In the genomic region with DNA sequence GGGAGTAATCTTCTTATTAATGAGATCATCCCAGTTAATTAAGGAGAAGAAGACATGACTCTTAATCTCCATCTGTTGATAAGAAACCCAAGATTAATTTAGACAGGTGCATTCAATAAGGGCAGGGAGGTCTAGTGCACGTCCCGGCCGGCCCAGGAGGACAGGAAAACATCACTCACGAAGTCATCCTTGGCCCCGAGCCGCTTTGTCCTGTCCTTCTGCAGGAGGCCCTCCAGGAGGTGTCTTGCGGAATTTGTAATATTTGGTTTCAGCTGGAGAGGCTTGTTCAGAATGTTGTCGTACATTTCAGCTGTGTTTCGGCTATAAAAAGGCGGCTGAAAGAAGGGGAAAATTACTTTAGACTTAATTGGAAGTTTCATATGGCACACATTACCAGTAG, we compare ENCODE assay signal across 10 cellular contexts.
A peak's percentile ranks its signal among the peaks of the same experiment; 100 is the strongest.
DNase-seq lines count a peak whose midpoint lies in the region; ATAC-seq and TF ChIP-seq lines count a peak whose summit lies in the region.
"Had no signal": no experiment of that assay in that cellular context is flagged by ENCODE, and none has a peak within 500 bp of the region (broad histone marks: within the 10 kb centered on the region; RNA-seq: fewer than 3 reads in every experiment).

No MANE protein-coding gene starts in this region.

- peaks cover 51% of the 10 kb centered on the region for H3K36me3 ChIP-seq in right atrium auricular region
- peaks cover 64% of the 10 kb centered on the region for H3K36me3 ChIP-seq in lower lobe of right lung
- no peaks in the 10 kb centered on the region for H3K36me3 ChIP-seq in uterus
- H3K36me3 ChIP-seq: SJCRH30 had no signal

- no peak for TF ChIP-seq POLR2A in uterus (IDR thresholded peaks at IDR 0.05)

- H3K4me1 ChIP-seq in right atrium auricular region (peaks cover 0 to 16% of the 10 kb centered on the region in 2 donors), lower lobe of right lung (peaks cover 41% of the 10 kb centered on the region), uterus (no peaks in the 10 kb centered on the region)
- H3K4me1 ChIP-seq: SJCRH30 had no signal

- TF ChIP-seq CTCF in right atrium auricular region (IDR thresholded peaks at IDR 0.05) (no peak), MCF 10A (IDR thresholded peaks at IDR 0.05; ENCODE audit: unreplicated experiment) (peak; percentile 19), lower lobe of right lung (IDR thresholded peaks at IDR 0.05) (no peak), uterus (IDR thresholded peaks at IDR 0.05) (no peak)

- peak overlapping the region in 1 of 2 donors; percentile 55 for H3K27ac ChIP-seq in right atrium auricular region
- H3K27ac ChIP-seq in lower lobe of right lung = peak overlapping the region; percentile 99
- peak overlapping the region; percentile 33 to 39 for H3K27ac ChIP-seq in uterus
- H3K27ac ChIP-seq: SJCRH30 had no signal

- H3K27me3 Mint-ChIP-seq in MCF 10A (ENCODE audit: insufficient read depth, unreplicated experiment) = no peaks in the 10 kb centered on the region

- POLR2A ChIA-PET in MCF 10A (lab: Yijun Ruan, JAX) = interaction anchor here (0.7 to 3.8 kb wide), 12 partner anchors 9 to 739 kb away, joined by 3 to 28 read pairs (median 6); no protein-coding TSS in a partner anchor

- H3K4me3 ChIP-seq in right atrium auricular region (peak overlapping the region; percentile 16 to 76), lower lobe of right lung (peak overlapping the region; percentile 67), uterus (peak overlapping the region in 1 of 2 donors; percentile 19)
- H3K4me3 ChIP-seq: K562, SJCRH30 had no signal

- intact Hi-C loops in left cardiac atrium (cut with DNase I) (loop anchor here (5.0 kb wide), 3 partner anchors 656 to 771 kb away; no protein-coding TSS in a partner anchor), MCF 10A (cut with micrococcal nuclease) (loop anchor here (5.0 kb wide), 1 partner anchor 771 kb away; no protein-coding TSS in a partner anchor), lower lobe of right lung (cut with DNase I) (loop anchor here (5.0 kb wide), 2 partner anchors 471 to 651 kb away; no protein-coding TSS in a partner anchor), uterus (cut with DNase I; ENCODE audit: low total_unique reads) (loop anchor here (10.0 kb wide), 3 partner anchors 464 to 774 kb away; no protein-coding TSS in a partner anchor)

- H3K36me3 Mint-ChIP-seq in MCF 10A (ENCODE audit: insufficient read depth, unreplicated experiment) = peaks cover 78% of the 10 kb centered on the region

- DNase-seq in right atrium auricular region (ENCODE audit: low spot score) (no peak), left cardiac atrium (no peak), MCF 10A (ENCODE audit: unreplicated experiment) (no peak), lower lobe of right lung (no peak), uterus (no peak), hippocampal formation (lab: John Stamatoyannopoulos, UW) (no peak)
- no peak for DNase-seq in activated CD4-positive, alpha-beta T cell treated with anti-CD3 and anti-CD28 coated beads for 4 hours
- DNase-seq: SJCRH30 had no signal

- H3K9me3 ChIP-seq in right atrium auricular region (no peaks in the 10 kb centered on the region), lower lobe of right lung (no peaks in the 10 kb centered on the region), uterus (no peaks in the 10 kb centered on the region)
- H3K9me3 ChIP-seq: SJCRH30 had no signal

- BruUV-seq in MCF 10A (replicated peaks; lab: Mats Ljungman, UMichigan) = no TSS peak

- CTCF ChIA-PET in MCF 10A (lab: Yijun Ruan, JAX) = interaction anchor here (0.6 to 3.1 kb wide), 12 partner anchors 10 to 712 kb away, joined by 3 to 28 read pairs (median 4); no protein-coding TSS in a partner anchor

- peak overlapping the region; percentile 95 for H3K4me3 Mint-ChIP-seq in MCF 10A (ENCODE audit: unreplicated experiment)

- H3K27me3 ChIP-seq in right atrium auricular region = no peaks in the 10 kb centered on the region
- no peaks in the 10 kb centered on the region for H3K27me3 ChIP-seq in lower lobe of right lung (ENCODE audit: low read depth)
- no peaks in the 10 kb centered on the region for H3K27me3 ChIP-seq in uterus
- H3K27me3 ChIP-seq: SJCRH30 had no signal

- peaks cover 26% of the 10 kb centered on the region for H3K4me1 Mint-ChIP-seq in MCF 10A (ENCODE audit: insufficient read depth, unreplicated experiment)

- H3K27ac Mint-ChIP-seq in MCF 10A (ENCODE audit: low read depth, unreplicated experiment) = peak overlapping the region; percentile 92

- ATAC-seq in left cardiac atrium = no peak
- ATAC-seq in lower lobe of right lung = no peak
- no peak for ATAC-seq in GM18498 (IDR thresholded peaks at IDR 0.05; ENCODE audit: unreplicated experiment)
- ATAC-seq: K562 had no signal

- H3K9me3 Mint-ChIP-seq in MCF 10A (ENCODE audit: unreplicated experiment) = no peaks in the 10 kb centered on the region
